Comparison of ENCODE assay signal across 1 cellular context in the genomic region with DNA sequence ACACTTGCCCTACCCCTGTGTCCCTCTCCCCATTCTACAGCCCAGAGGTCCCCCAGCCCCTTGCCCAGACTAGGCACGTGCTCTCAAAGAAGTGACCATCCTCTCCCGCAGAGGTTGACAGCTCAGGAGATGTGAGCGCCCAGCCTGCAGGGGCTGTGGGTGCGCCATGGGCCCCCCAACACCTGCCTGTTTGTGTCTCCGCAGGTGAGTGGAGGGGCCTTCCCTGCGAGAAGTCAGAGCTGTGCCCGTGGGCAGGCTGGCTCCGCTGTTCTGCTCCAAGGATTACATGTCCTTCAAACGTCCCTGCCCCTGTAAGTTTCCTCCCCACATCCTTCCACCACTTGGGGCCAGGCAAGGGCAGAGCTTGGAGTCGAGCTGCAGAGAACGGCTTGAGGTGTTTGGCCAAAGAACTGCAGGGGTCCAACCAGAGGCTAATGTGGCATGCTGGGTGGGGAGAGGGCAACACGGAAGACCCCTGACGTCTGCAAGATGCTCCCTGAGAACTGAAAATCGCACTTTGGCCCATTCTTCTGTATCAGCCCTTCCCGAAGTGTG.
TF ChIP-seq lines count a peak whose summit lies in the region.

No MANE protein-coding gene starts in this region.

TF ChIP-seq in IMR-90, 13 proteins besides CTCF, POLR2A, EP300 and RAD21 (continued from another document):
- TF ChIP-seq CEBPB (IDR thresholded peaks at IDR 0.05; ENCODE audit: low read depth, low read length) (no peak), BHLHE40 (IDR thresholded peaks at IDR 0.05; ENCODE audit: low read depth, low read length) (no peak), MXI1 (IDR thresholded peaks at IDR 0.05; ENCODE audit: borderline replicate concordance, low read depth, low read length) (no peak)
